Comparison of ENCODE assay signal across 25 cellular contexts in genomic region chr16:28927815-28928214, GRCh38. TPM values are rescaled to one million over a fixed set of nuclear protein-coding genes. Genes with fewer than 3 reads are reported as not detected.
DNase-seq lines count a peak whose midpoint lies in the region; ATAC-seq, FAIRE-seq and TF ChIP-seq lines count a peak whose summit lies in the region.
"Had no signal": no experiment of that assay in that cellular context is flagged by ENCODE, and none has a peak within 500 bp of the region (broad histone marks: within the 10 kb centered on the region; RNA-seq: fewer than 3 reads in every experiment).

No MANE protein-coding gene starts in this region.

- peaks cover 56 to 85% (median 70%) of the 10 kb centered on the region in 3 donors for H3K4me1 Mint-ChIP-seq in naive B cell

- no peaks in the 10 kb centered on the region; the same call in 1 of the 2 replicates for H4K20me1 ChIP-seq in HepG2 (ENCODE audit: insufficient read depth, low read length)
- peaks cover 9% of the 10 kb centered on the region for H4K20me1 ChIP-seq in Loucy (ENCODE audit: insufficient read depth, low read length, poor library complexity, severe bottlenecking)

- H3K36me3 ChIP-seq in HepG2 (replicated peaks in 1 of 2; ENCODE audit: control insufficient read depth in 1 of 2, insufficient read depth in 2 of 2, low read length in 2 of 2) (no peaks in the 10 kb centered on the region), right lobe of liver (no peaks in the 10 kb centered on the region), Loucy (ENCODE audit: insufficient read depth, low read length) (no peaks in the 10 kb centered on the region)
- H3K36me3 ChIP-seq: SJCRH30 had no signal

- no peak for TF ChIP-seq CTCF in HepG2 (CRISPR knock-in tag; IDR thresholded peaks at IDR 0.05)
- TF ChIP-seq CTCF in right lobe of liver (IDR thresholded peaks at IDR 0.05): no peak
- TF ChIP-seq CTCF in Loucy (conservative IDR thresholded peaks at IDR 0.05; ENCODE audit: low read length): no peak

- TF ChIP-seq RAD21 in HepG2 (CRISPR knock-in tag; IDR thresholded peaks at IDR 0.05): no peak

- H3K4me1 ChIP-seq in HepG2 (ENCODE audit: insufficient read depth, low read length) (peaks cover 69% of the 10 kb centered on the region), right lobe of liver (peaks cover 0 to 5% (median 0%) of the 10 kb centered on the region in 4 donors), Loucy (ENCODE audit: insufficient read depth, low read length, poor library complexity, severe bottlenecking) (peaks cover 44% of the 10 kb centered on the region)

- peaks cover 15% of the 10 kb centered on the region; the same call in 1 of the 2 replicates for H3F3A ChIP-seq in Loucy (ENCODE audit: low read depth)

- no peak for ATAC-seq in HepG2
- ATAC-seq in right lobe of liver: no peak
- ATAC-seq in naive B cell (ENCODE audit: low read depth in 2 of 2): no peak
- ATAC-seq in activated CD4-positive, CD25-positive, alpha-beta regulatory T cell treated with anti-CD3 and anti-CD28 coated beads, Interleukin-2, amount 50 U/mL, for 24 hours: no peak
- ATAC-seq: T-cell had no signal

- H3K4me3 ChIP-seq in HepG2 (replicated peaks in 1 of 3; ENCODE audit: insufficient read depth in 1 of 3, low read depth in 2 of 3, low read length in 3 of 3) (no peak overlapping the region), right lobe of liver (no peak overlapping the region), Loucy (ENCODE audit: low read length, poor library complexity, severe bottlenecking) (no peak overlapping the region)
- H3K4me3 ChIP-seq: SJCRH30 had no signal

- H3K27me3 ChIP-seq in HepG2 (ENCODE audit: control insufficient read depth in 1 of 2, insufficient read depth in 2 of 2, low read length in 2 of 2) (no peaks in the 10 kb centered on the region), right lobe of liver (no peaks in the 10 kb centered on the region), Loucy (ENCODE audit: insufficient read depth, low read length, poor library complexity, severe bottlenecking) (no peaks in the 10 kb centered on the region)
- H3K27me3 ChIP-seq: SJCRH30 had no signal

- FAIRE-seq in HepG2 (lab: Jason Lieb, UNC): peak; percentile 32
- FAIRE-seq: G401.6, GM18507, RCC 7860 had no signal

- peak overlapping the region in 5 of 8 donors; percentile 30 to 97 (median 47) for H3K4me3 Mint-ChIP-seq in naive B cell

- H3K9ac ChIP-seq in HepG2 (ENCODE audit: insufficient read depth, low read depth, low read length) (no peak overlapping the region), Loucy (ENCODE audit: low read depth, low read length, poor library complexity, severe bottlenecking) (no peak overlapping the region)

- H2AFZ ChIP-seq in HepG2 (ENCODE audit: low read length): no peak overlapping the region
- peak overlapping the region; percentile 50; the same call in 1 of the 2 replicates for H2AFZ ChIP-seq in Loucy (ENCODE audit: low read length)

- intact Hi-C loops in HepG2 (cut with micrococcal nuclease; ENCODE audit: unreplicated experiment): loop anchor here (5.0 kb wide), 2 partner anchors 41 to 81 kb away; partner anchors contain the start of gene TUFM
- intact Hi-C loops in right lobe of liver (cut with DNase I): no loop called here

- TF ChIP-seq EP300 in HepG2 (IDR thresholded peaks at IDR 0.05; ENCODE audit: low read depth in 2 of 2, low read length in 2 of 2) (no peak), HepG2 (CRISPR knock-in tag; IDR thresholded peaks at IDR 0.05; ENCODE audit: borderline replicate concordance) (no peak)

- H3K27ac ChIP-seq in HepG2 (ENCODE audit: extremely low read length, insufficient read depth, low read length) (no peak overlapping the region), right lobe of liver (no peak overlapping the region)
- H3K27ac ChIP-seq: SJCRH30 had no signal

- H3K36me3 Mint-ChIP-seq in naive B cell: no peaks in the 10 kb centered on the region
- H3K36me3 Mint-ChIP-seq: CD4-positive, CD25-positive, alpha-beta regulatory T cell; T-cell had no signal

- TF ChIP-seq POLR2A in HepG2 (IDR thresholded peaks at IDR 0.05; ENCODE audit: insufficient read depth in 1 of 2, low read depth in 2 of 2, low read length in 2 of 2) (no peak), right lobe of liver (IDR thresholded peaks at IDR 0.05) (no peak)

- no peaks in the 10 kb centered on the region for H3K9me3 Mint-ChIP-seq in naive B cell
- H3K9me3 Mint-ChIP-seq: CD4-positive, CD25-positive, alpha-beta regulatory T cell; T-cell had no signal

- DNase-seq in HepG2 (ENCODE audit: low spot score) (no peak), right lobe of liver (no peak), naive B cell (no peak), NCI-H446 (lab: John Stamatoyannopoulos, UW) (no peak)
- DNase-seq in stimulated activated naive CD4-positive, alpha-beta T cell treated with Interleukin-2 at 50 U/mL for 16 hours (lab: John Stamatoyannopoulos, UW): no peak
- DNase-seq: AML-193; Caco-2; CD4-positive, CD25-positive, alpha-beta regulatory T cell; DMS 273 treated with DMSO at 0.1 percent for 48 hours; DND-41; GOT3; NCI-H1092 treated with DMSO at 0.1 percent for 48 hours; NCI-H1436 treated with DMSO at 0.1 percent for 48 hours; NCI-H1930; NCI-H510A; NCI-H748 treated with DMSO at 0.1 percent for 48 hours; SJCRH30; T-cell had no signal

- no peak overlapping the region for H3K4me2 ChIP-seq in HepG2 (ENCODE audit: low read depth, low read length)
- no peak overlapping the region for H3K4me2 ChIP-seq in Loucy (ENCODE audit: low read depth, low read length, poor library complexity, severe bottlenecking)

- whole genome bisulfite sequencing in HepG2 (ENCODE audit: low lambda C conversion rate): 18% methylated on average over 1 of the region's 1 CpG
- 71% methylated on average over 1 of the region's 1 CpG for WGBS in right lobe of liver (ENCODE audit: insufficient coverage, low coverage, low lambda C conversion rate, missing lambda C conversion rate)

- in situ Hi-C loops in HepG2 (cut with HindIII; ENCODE audit: extremely low pct_ligation_motif_present, low pct_unique_long_range_greater_than_20kb): no loop called here

- no peaks in the 10 kb centered on the region for H3K27me3 Mint-ChIP-seq in naive B cell
- H3K27me3 Mint-ChIP-seq: T-cell had no signal

- H3K9me2 ChIP-seq in Loucy (replicated peaks; ENCODE audit: low read depth, low read length): no peaks in the 10 kb centered on the region

- H3K79me2 ChIP-seq in HepG2 (ENCODE audit: insufficient read depth, low read length): no peaks in the 10 kb centered on the region
- peaks cover 7% of the 10 kb centered on the region; the same call in 1 of the 2 replicates for H3K79me2 ChIP-seq in Loucy (ENCODE audit: insufficient read depth, low read length)

- peak overlapping the region; percentile 28 to 89 (median 54) for H3K27ac Mint-ChIP-seq in naive B cell
- H3K27ac Mint-ChIP-seq: CD4-positive, CD25-positive, alpha-beta regulatory T cell; T-cell had no signal

- BruUV-seq in HepG2 (replicated peaks; lab: Mats Ljungman, UMichigan): no TSS peak

- no peaks in the 10 kb centered on the region for H3K9me3 ChIP-seq in HepG2 (ENCODE audit: low read length)
- no peaks in the 10 kb centered on the region for H3K9me3 ChIP-seq in right lobe of liver
- H3K9me3 ChIP-seq in Loucy (ENCODE audit: insufficient read depth, low read depth, low read length): no peaks in the 10 kb centered on the region
- H3K9me3 ChIP-seq: Caco-2, SJCRH30 had no signal

- POLR2A ChIA-PET in HepG2 (lab: Yijun Ruan, JAX): interaction anchor here (1.2 to 5.7 kb wide), 4 partner anchors 9 to 64 kb away, joined by 4 to 77 read pairs (median 8); partner anchors contain the start of genes NFATC2IP, SH2B1 and SPNS1

- CTCF ChIA-PET in HepG2 (lab: Yijun Ruan, JAX; ENCODE audit: low intra/inter-chr PET ratio, low total read pairs): no interaction called here

RNA-seq across cellular contexts. Expression of gene RABEP2, which starts 2.8 kb away (rescaled TPM):
- total RNA-seq in HepG2 (2016; rRNA removed; fragmentation: Illumina TruSeq; extraction: Trizol) (16.1 and 18.4 TPM in 2 replicates), right lobe of liver (10 to 100 TPM in 2 of 6 experiments, 1 to 10 TPM in 4; 5.0 to 21.0 (median 9.1) TPM)
- 2.9 and 3.6 TPM in 2 replicates for total RNA-seq in HepG2 (2016; cell fraction: cytosol; rRNA removed; fragmentation: Illumina TruSeq; extraction: Trizol; ENCODE audit: low read depth)
- 13.9 and 19.6 TPM in 2 replicates for total RNA-seq in HepG2 (2016; cell fraction: insoluble cytoplasmic fraction; rRNA removed; fragmentation: Illumina TruSeq; extraction: Trizol)
- total RNA-seq in HepG2 (2016; cell fraction: membrane; rRNA removed; fragmentation: Illumina TruSeq; extraction: Trizol): 7.5 and 8.4 TPM in 2 replicates
- 10.2 and 11.4 TPM in 2 replicates for total RNA-seq in HepG2 (2016; cell fraction: nucleus; rRNA removed; fragmentation: Illumina TruSeq; extraction: Trizol)
- polyA plus RNA-seq in HepG2 (2011; rRNA removed) (10.8 and 12.4 TPM in 2 replicates), naive B cell (ENCODE audit: low read depth in 6 of 6) (10 to 100 TPM in 5 of 6 donors, 1 to 10 TPM in 1; 6.9 to 40.4 (median 21.2) TPM)
- 8.5 and 13.3 TPM in 2 replicates for polyA plus RNA-seq in HepG2 (2011; cell fraction: cytosol; rRNA removed)
- polyA plus RNA-seq in HepG2 (2011; cell fraction: nucleus; rRNA removed): 28.2 and 32.3 TPM in 2 replicates
- polyA plus RNA-seq in HepG2 (2012): 5.7 and 7.3 TPM in 2 replicates
- polyA plus RNA-seq in HepG2 (2016; cell fraction: cytosol; fragmentation: Illumina TruSeq; extraction: Trizol; ENCODE audit: low read depth): 1.9 and 2.8 TPM in 2 replicates
- 9.8 and 12.4 TPM in 2 replicates for polyA plus RNA-seq in HepG2 (2016; cell fraction: insoluble cytoplasmic fraction; fragmentation: Illumina TruSeq; extraction: Trizol; ENCODE audit: low read depth)
- polyA plus RNA-seq in HepG2 (2016; cell fraction: membrane; fragmentation: Illumina TruSeq; extraction: Trizol; ENCODE audit: low read depth): 4.5 and 4.9 TPM in 2 replicates
- polyA plus RNA-seq in HepG2 (2016; cell fraction: nucleus; fragmentation: Illumina TruSeq; extraction: Trizol; ENCODE audit: insufficient read depth, low read depth): 17.2 and 17.9 TPM in 2 replicates
- polyA minus RNA-seq in HepG2 (2011; rRNA and poly(A)+ RNA removed; ENCODE audit: low replicate concordance): 5.5 and 7.5 TPM in 2 replicates
- 5.5 and 7.4 TPM in 2 replicates for polyA minus RNA-seq in HepG2 (2011; cell fraction: cytosol; rRNA and poly(A)+ RNA removed)
- 6.2 and 7.5 TPM in 2 replicates for polyA minus RNA-seq in HepG2 (2011; cell fraction: nucleus; rRNA and poly(A)+ RNA removed)

RNA-seq across cellular contexts. Expression of gene CD19, which starts 4.0 kb away (rescaled TPM):
- total RNA-seq in HepG2 (2016; rRNA removed; fragmentation: Illumina TruSeq; extraction: Trizol) (0.48 and 0.55 TPM in 2 replicates), right lobe of liver (under 1 TPM in 1 of 6 experiments, not detected in 5; 0.10 TPM)
- 0.26 TPM in 1 of 2 replicates, not detected in the other for total RNA-seq in HepG2 (2016; cell fraction: cytosol; rRNA removed; fragmentation: Illumina TruSeq; extraction: Trizol; ENCODE audit: low read depth)
- 0.34 and 0.37 TPM in 2 replicates for total RNA-seq in HepG2 (2016; cell fraction: insoluble cytoplasmic fraction; rRNA removed; fragmentation: Illumina TruSeq; extraction: Trizol)
- total RNA-seq in HepG2 (2016; cell fraction: membrane; rRNA removed; fragmentation: Illumina TruSeq; extraction: Trizol): 0.24 TPM in 1 of 2 replicates, not detected in the other
- total RNA-seq in HepG2 (2016; cell fraction: nucleus; rRNA removed; fragmentation: Illumina TruSeq; extraction: Trizol): not detected in 2 replicates
- polyA plus RNA-seq in HepG2 (2011; rRNA removed) (1.1 and 1.2 TPM in 2 replicates), naive B cell (ENCODE audit: low read depth in 6 of 6) (100 to 1,000 TPM; 280 to 597 (median 354) TPM)
- 0.92 and 2.2 TPM in 2 replicates for polyA plus RNA-seq in HepG2 (2011; cell fraction: cytosol; rRNA removed)
- polyA plus RNA-seq in HepG2 (2011; cell fraction: nucleus; rRNA removed): 2.1 and 2.5 TPM in 2 replicates
- polyA plus RNA-seq in HepG2 (2012): 1.6 and 2.5 TPM in 2 replicates
- polyA plus RNA-seq in HepG2 (2016; cell fraction: cytosol; fragmentation: Illumina TruSeq; extraction: Trizol; ENCODE audit: low read depth): 0.05 and 0.07 TPM in 2 replicates
- 0.64 and 0.67 TPM in 2 replicates for polyA plus RNA-seq in HepG2 (2016; cell fraction: insoluble cytoplasmic fraction; fragmentation: Illumina TruSeq; extraction: Trizol; ENCODE audit: low read depth)
- polyA plus RNA-seq in HepG2 (2016; cell fraction: membrane; fragmentation: Illumina TruSeq; extraction: Trizol; ENCODE audit: low read depth): 0.10 TPM in 1 of 2 replicates, not detected in the other
- 0.32 and 0.45 TPM in 2 replicates for polyA plus RNA-seq in HepG2 (2016; cell fraction: nucleus; fragmentation: Illumina TruSeq; extraction: Trizol; ENCODE audit: insufficient read depth, low read depth)
- polyA minus RNA-seq in HepG2 (2011; rRNA and poly(A)+ RNA removed; ENCODE audit: low replicate concordance): 0.07 and 1.0 TPM in 2 replicates
- polyA minus RNA-seq in HepG2 (2011; cell fraction: cytosol; rRNA and poly(A)+ RNA removed): not detected in 2 replicates
- 0.39 and 0.75 TPM in 2 replicates for polyA minus RNA-seq in HepG2 (2011; cell fraction: nucleus; rRNA and poly(A)+ RNA removed)
- total RNA-seq: A172, Caco-2 had no signal
- polyA plus RNA-seq: AG04450 had no signal

RNA-seq across cellular contexts. Expression of gene NFATC2IP, which starts 22.9 kb away (rescaled TPM):
- 18.2 and 32.1 TPM in 2 replicates for total RNA-seq in HepG2 (2016; rRNA removed; fragmentation: Illumina TruSeq; extraction: Trizol)
- 8.8 and 9.0 TPM in 2 replicates for total RNA-seq in HepG2 (2016; cell fraction: cytosol; rRNA removed; fragmentation: Illumina TruSeq; extraction: Trizol; ENCODE audit: low read depth)
- total RNA-seq in HepG2 (2016; cell fraction: insoluble cytoplasmic fraction; rRNA removed; fragmentation: Illumina TruSeq; extraction: Trizol): 16.5 and 31.5 TPM in 2 replicates
- total RNA-seq in HepG2 (2016; cell fraction: membrane; rRNA removed; fragmentation: Illumina TruSeq; extraction: Trizol): 13.0 and 14.4 TPM in 2 replicates
- total RNA-seq in HepG2 (2016; cell fraction: nucleus; rRNA removed; fragmentation: Illumina TruSeq; extraction: Trizol): 39.2 and 44.2 TPM in 2 replicates
- polyA plus RNA-seq in HepG2 (2011; rRNA removed): 46.6 and 48.5 TPM in 2 replicates
- 17.8 and 17.9 TPM in 2 replicates for polyA plus RNA-seq in HepG2 (2011; cell fraction: cytosol; rRNA removed)
- 95.6 and 102 TPM in 2 replicates for polyA plus RNA-seq in HepG2 (2011; cell fraction: nucleus; rRNA removed)
- polyA plus RNA-seq in HepG2 (2012): 21.4 and 26.1 TPM in 2 replicates
- 2.0 and 2.2 TPM in 2 replicates for polyA plus RNA-seq in HepG2 (2016; cell fraction: cytosol; fragmentation: Illumina TruSeq; extraction: Trizol; ENCODE audit: low read depth)
- 17.1 and 18.6 TPM in 2 replicates for polyA plus RNA-seq in HepG2 (2016; cell fraction: insoluble cytoplasmic fraction; fragmentation: Illumina TruSeq; extraction: Trizol; ENCODE audit: low read depth)
- 5.0 and 5.5 TPM in 2 replicates for polyA plus RNA-seq in HepG2 (2016; cell fraction: membrane; fragmentation: Illumina TruSeq; extraction: Trizol; ENCODE audit: low read depth)
- 172 and 177 TPM in 2 replicates for polyA plus RNA-seq in HepG2 (2016; cell fraction: nucleus; fragmentation: Illumina TruSeq; extraction: Trizol; ENCODE audit: insufficient read depth, low read depth)
- 44.3 and 90.2 TPM in 2 replicates for polyA minus RNA-seq in HepG2 (2011; rRNA and poly(A)+ RNA removed; ENCODE audit: low replicate concordance)
- polyA minus RNA-seq in HepG2 (2011; cell fraction: cytosol; rRNA and poly(A)+ RNA removed): 8.3 and 8.6 TPM in 2 replicates
- polyA minus RNA-seq in HepG2 (2011; cell fraction: nucleus; rRNA and poly(A)+ RNA removed): 49.6 and 61.2 TPM in 2 replicates
- 10 to 100 TPM; 10.3 to 16.5 (median 13.1) TPM for total RNA-seq in right lobe of liver
- 10 to 100 TPM; 17.8 to 32.2 (median 24.2) TPM for polyA plus RNA-seq in naive B cell (ENCODE audit: low read depth in 6 of 6)

RNA-seq across cellular contexts. Expression of gene SPNS1, which starts 46.8 kb away (rescaled TPM):
- total RNA-seq in HepG2 (2016; rRNA removed; fragmentation: Illumina TruSeq; extraction: Trizol) (18.3 and 38.8 TPM in 2 replicates), right lobe of liver (10 to 100 TPM; 13.7 to 21.2 (median 17.7) TPM)
- 13.0 and 15.9 TPM in 2 replicates for total RNA-seq in HepG2 (2016; cell fraction: cytosol; rRNA removed; fragmentation: Illumina TruSeq; extraction: Trizol; ENCODE audit: low read depth)
- total RNA-seq in HepG2 (2016; cell fraction: insoluble cytoplasmic fraction; rRNA removed; fragmentation: Illumina TruSeq; extraction: Trizol): 17.8 and 38.0 TPM in 2 replicates
- 23.6 and 31.2 TPM in 2 replicates for total RNA-seq in HepG2 (2016; cell fraction: membrane; rRNA removed; fragmentation: Illumina TruSeq; extraction: Trizol)
- 30.5 and 35.2 TPM in 2 replicates for total RNA-seq in HepG2 (2016; cell fraction: nucleus; rRNA removed; fragmentation: Illumina TruSeq; extraction: Trizol)
- polyA plus RNA-seq in HepG2 (2011; rRNA removed) (24.3 and 25.6 TPM in 2 replicates), naive B cell (ENCODE audit: low read depth in 6 of 6) (10 to 100 TPM; 11.4 to 29.9 (median 19.0) TPM)
- 25.3 and 36.6 TPM in 2 replicates for polyA plus RNA-seq in HepG2 (2011; cell fraction: cytosol; rRNA removed)
- 80.6 and 105 TPM in 2 replicates for polyA plus RNA-seq in HepG2 (2011; cell fraction: nucleus; rRNA removed)
- 25.8 and 30.2 TPM in 2 replicates for polyA plus RNA-seq in HepG2 (2012)
- 16.4 and 19.8 TPM in 2 replicates for polyA plus RNA-seq in HepG2 (2016; cell fraction: cytosol; fragmentation: Illumina TruSeq; extraction: Trizol; ENCODE audit: low read depth)
- 25.1 and 26.7 TPM in 2 replicates for polyA plus RNA-seq in HepG2 (2016; cell fraction: insoluble cytoplasmic fraction; fragmentation: Illumina TruSeq; extraction: Trizol; ENCODE audit: low read depth)
- polyA plus RNA-seq in HepG2 (2016; cell fraction: membrane; fragmentation: Illumina TruSeq; extraction: Trizol; ENCODE audit: low read depth): 23.9 and 29.7 TPM in 2 replicates
- polyA plus RNA-seq in HepG2 (2016; cell fraction: nucleus; fragmentation: Illumina TruSeq; extraction: Trizol; ENCODE audit: insufficient read depth, low read depth): 75.3 and 81.1 TPM in 2 replicates
- polyA minus RNA-seq in HepG2 (2011; rRNA and poly(A)+ RNA removed; ENCODE audit: low replicate concordance): 60.3 and 75.2 TPM in 2 replicates
- 27.4 and 28.1 TPM in 2 replicates for polyA minus RNA-seq in HepG2 (2011; cell fraction: cytosol; rRNA and poly(A)+ RNA removed)
- 11.1 and 11.8 TPM in 2 replicates for polyA minus RNA-seq in HepG2 (2011; cell fraction: nucleus; rRNA and poly(A)+ RNA removed)

RNA-seq across cellular contexts. Expression of gene ATP2A1, which starts 49.5 kb away (rescaled TPM):
- total RNA-seq in HepG2 (2016; rRNA removed; fragmentation: Illumina TruSeq; extraction: Trizol) (0.70 and 3.2 TPM in 2 replicates), right lobe of liver (1 to 10 TPM in 2 of 6 experiments, under 1 TPM in 4; 0.42 to 3.6 (median 0.77) TPM)
- total RNA-seq in HepG2 (2016; cell fraction: cytosol; rRNA removed; fragmentation: Illumina TruSeq; extraction: Trizol; ENCODE audit: low read depth): 1.1 and 1.9 TPM in 2 replicates
- total RNA-seq in HepG2 (2016; cell fraction: insoluble cytoplasmic fraction; rRNA removed; fragmentation: Illumina TruSeq; extraction: Trizol): 0.30 and 2.0 TPM in 2 replicates
- total RNA-seq in HepG2 (2016; cell fraction: membrane; rRNA removed; fragmentation: Illumina TruSeq; extraction: Trizol): 0.65 and 1.3 TPM in 2 replicates
- total RNA-seq in HepG2 (2016; cell fraction: nucleus; rRNA removed; fragmentation: Illumina TruSeq; extraction: Trizol): 4.8 and 6.9 TPM in 2 replicates
- polyA plus RNA-seq in HepG2 (2011; rRNA removed) (12.5 and 16.4 TPM in 2 replicates), naive B cell (ENCODE audit: low read depth in 6 of 6) (not detected)
- 2.7 and 2.9 TPM in 2 replicates for polyA plus RNA-seq in HepG2 (2011; cell fraction: cytosol; rRNA removed)
- 149 and 332 TPM in 2 replicates for polyA plus RNA-seq in HepG2 (2011; cell fraction: nucleus; rRNA removed)
- polyA plus RNA-seq in HepG2 (2012): 31.5 and 57.2 TPM in 2 replicates
- 0.51 TPM in 2 replicates for polyA plus RNA-seq in HepG2 (2016; cell fraction: cytosol; fragmentation: Illumina TruSeq; extraction: Trizol; ENCODE audit: low read depth)
- 1.3 and 1.5 TPM in 2 replicates for polyA plus RNA-seq in HepG2 (2016; cell fraction: insoluble cytoplasmic fraction; fragmentation: Illumina TruSeq; extraction: Trizol; ENCODE audit: low read depth)
- polyA plus RNA-seq in HepG2 (2016; cell fraction: membrane; fragmentation: Illumina TruSeq; extraction: Trizol; ENCODE audit: low read depth): 0.87 and 1.9 TPM in 2 replicates
- polyA plus RNA-seq in HepG2 (2016; cell fraction: nucleus; fragmentation: Illumina TruSeq; extraction: Trizol; ENCODE audit: insufficient read depth, low read depth): 55.1 and 58.0 TPM in 2 replicates
- 1.4 and 6.4 TPM in 2 replicates for polyA minus RNA-seq in HepG2 (2011; rRNA and poly(A)+ RNA removed; ENCODE audit: low replicate concordance)
- 0.59 and 1.4 TPM in 2 replicates for polyA minus RNA-seq in HepG2 (2011; cell fraction: cytosol; rRNA and poly(A)+ RNA removed)
- 26.7 and 30.8 TPM in 2 replicates for polyA minus RNA-seq in HepG2 (2011; cell fraction: nucleus; rRNA and poly(A)+ RNA removed)
- polyA plus RNA-seq: CD4-positive, CD25-positive, alpha-beta regulatory T cell had no signal
